ENCODE assay signal across 21 cellular contexts in genomic region chr13:28685114-28685513, GRCh38.
"Had no signal": no experiment of that assay in that cellular context is flagged by ENCODE, and none has a peak within 500 bp of the region (broad histone marks: within the 10 kb centered on the region; RNA-seq: fewer than 3 reads in every experiment).

No MANE protein-coding gene starts in this region.

- DNase-seq: activated CD4-positive, alpha-beta memory T cell treated with anti-CD3 and anti-CD28 coated beads for 36 hours; activated CD4-positive, alpha-beta T cell treated with anti-CD3 and anti-CD28 coated beads for 36 hours; activated CD4-positive, alpha-beta T cell treated with anti-CD3 and anti-CD28 coated beads, Interleukin-2, amount 10 ng/mL, durations not matched to agents 24 days and 14 days; activated CD4-positive, CD25-positive, alpha-beta regulatory T cell; activated CD4-positive, CD25-positive, alpha-beta regulatory T cell treated with anti-CD3 and anti-CD28 coated beads, Interleukin-2, amount 50 U/mL, for 72 hours; activated CD8-positive, alpha-beta memory T cell treated with anti-CD3 and anti-CD28 coated beads, Interleukin-2, amount 10 ng/mL, durations not matched to agents 7 days and 5 days; activated CD8-positive, alpha-beta memory T cell treated with anti-CD3 and anti-CD28 coated beads, Interleukin-2, amount 50 U/mL, for 4 hours; activated CD8-positive, alpha-beta T cell treated with anti-CD3 and anti-CD28 coated beads, Interleukin-2, amount 10 ng/mL, durations not matched to agents 7 days and 5 days; activated effector memory CD4-positive, alpha-beta T cell treated with Interleukin-2 at 50 U/mL for 16 hours; activated naive CD4-positive, alpha-beta T cell treated with anti-CD3 and anti-CD28 coated beads, Interleukin-2, amount 50 U/mL, for 16 hours; activated naive CD4-positive, alpha-beta T cell treated with Interleukin-2 at 50 U/mL for 16 hours; activated T-cell treated with anti-CD3 and anti-CD28 coated beads, Interleukin-2, amount 50 U/mL, for 1 hour; amniotic stem cell; anterior cingulate cortex; brain microvascular endothelial cell; effector CD8-positive, alpha-beta T cell; foreskin fibroblast; head of caudate nucleus; T-helper 2 cell had no signal

- ATAC-seq: activated CD4-positive, alpha-beta T cell treated with anti-CD3 and anti-CD28 coated beads for 36 hours; activated CD8-positive, alpha-beta memory T cell treated with anti-CD3 and anti-CD28 coated beads, Interleukin-2, amount 10 ng/mL, durations not matched to agents 7 days and 5 days; activated T-helper 17 cell treated with anti-CD3 and anti-CD28 coated beads, Interleukin-2, amount 50 U/mL, for 72 hours had no signal

- H3K27ac Mint-ChIP-seq: activated CD4-positive, alpha-beta memory T cell treated with anti-CD3 and anti-CD28 coated beads for 36 hours; activated CD4-positive, alpha-beta T cell treated with anti-CD3 and anti-CD28 coated beads for 36 hours; activated CD4-positive, alpha-beta T cell treated with anti-CD3 and anti-CD28 coated beads, Interleukin-2, amount 10 ng/mL, durations not matched to agents 24 days and 14 days; activated CD8-positive, alpha-beta memory T cell treated with anti-CD3 and anti-CD28 coated beads, Interleukin-2, amount 10 ng/mL, durations not matched to agents 7 days and 5 days; activated CD8-positive, alpha-beta T cell treated with anti-CD3 and anti-CD28 coated beads, Interleukin-2, amount 10 ng/mL, durations not matched to agents 7 days and 5 days; activated naive CD8-positive, alpha-beta T cell; activated T-helper 17 cell treated with anti-CD3 and anti-CD28 coated beads, Interleukin-2, amount 50 U/mL, for 72 hours had no signal

- H3K27me3 ChIP-seq: brain microvascular endothelial cell had no signal

- H3K4me3 Mint-ChIP-seq: activated CD4-positive, alpha-beta memory T cell treated with anti-CD3 and anti-CD28 coated beads for 36 hours; activated CD4-positive, alpha-beta T cell treated with anti-CD3 and anti-CD28 coated beads for 36 hours; activated CD4-positive, alpha-beta T cell treated with anti-CD3 and anti-CD28 coated beads, Interleukin-2, amount 10 ng/mL, durations not matched to agents 24 days and 14 days; activated CD8-positive, alpha-beta memory T cell treated with anti-CD3 and anti-CD28 coated beads, Interleukin-2, amount 10 ng/mL, durations not matched to agents 7 days and 5 days; activated CD8-positive, alpha-beta T cell treated with anti-CD3 and anti-CD28 coated beads, Interleukin-2, amount 10 ng/mL, durations not matched to agents 7 days and 5 days; activated naive CD8-positive, alpha-beta T cell; activated T-helper 17 cell treated with anti-CD3 and anti-CD28 coated beads, Interleukin-2, amount 50 U/mL, for 72 hours had no signal

- H3K4me1 Mint-ChIP-seq: activated CD4-positive, alpha-beta T cell treated with anti-CD3 and anti-CD28 coated beads for 36 hours; activated CD4-positive, alpha-beta T cell treated with anti-CD3 and anti-CD28 coated beads, Interleukin-2, amount 10 ng/mL, durations not matched to agents 24 days and 14 days; activated CD8-positive, alpha-beta memory T cell treated with anti-CD3 and anti-CD28 coated beads, Interleukin-2, amount 10 ng/mL, durations not matched to agents 7 days and 5 days; activated T-helper 17 cell treated with anti-CD3 and anti-CD28 coated beads, Interleukin-2, amount 50 U/mL, for 72 hours had no signal

- H3K27me3 Mint-ChIP-seq: activated CD4-positive, alpha-beta memory T cell treated with anti-CD3 and anti-CD28 coated beads for 36 hours; activated CD4-positive, alpha-beta T cell treated with anti-CD3 and anti-CD28 coated beads for 36 hours; activated naive CD8-positive, alpha-beta T cell; activated T-helper 17 cell treated with anti-CD3 and anti-CD28 coated beads, Interleukin-2, amount 50 U/mL, for 72 hours had no signal

- H3K27ac ChIP-seq: brain microvascular endothelial cell had no signal
